In the genomic region with DNA sequence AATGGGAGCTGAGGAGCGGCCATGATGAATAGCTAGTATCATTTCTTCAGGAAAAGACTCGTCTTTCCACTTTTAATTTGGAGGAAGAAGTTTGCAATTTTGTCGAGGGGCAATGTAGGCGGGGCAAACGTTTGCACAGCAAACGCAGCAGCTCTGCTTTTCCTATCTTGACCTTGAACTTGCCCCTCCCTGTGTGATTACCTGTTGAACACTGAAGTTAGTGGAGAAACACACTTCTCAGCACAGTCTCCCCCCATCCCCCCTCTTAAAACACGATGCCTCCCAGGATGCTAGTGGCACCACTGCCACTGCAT, we compare ENCODE assay signal across 9 cellular contexts. TPM values are rescaled to one million over a fixed set of nuclear protein-coding genes. Genes with fewer than 3 reads are reported as not detected.
DNase-seq lines count a peak whose midpoint lies in the region; ATAC-seq and TF ChIP-seq lines count a peak whose summit lies in the region.
"Had no signal": no experiment of that assay in that cellular context is flagged by ENCODE, and none has a peak within 500 bp of the region (broad histone marks: within the 10 kb centered on the region; RNA-seq: fewer than 3 reads in every experiment).

No MANE protein-coding gene starts in this region.

- peak overlapping the region; percentile 16 for H3K27ac Mint-ChIP-seq in activated T-cell treated with anti-CD3 and anti-CD28 coated beads, Interleukin-2, amount 50 U/mL, for 72 hours

- H3K9me3 ChIP-seq in lung (ENCODE audit: control insufficient read depth in 2 of 2, insufficient read depth in 1 of 2, low read length in 1 of 2): peaks cover 0 to 2% of the 10 kb centered on the region in 2 donors
- H3K9me3 ChIP-seq in thyroid gland: no peaks in the 10 kb centered on the region

- H3K27ac ChIP-seq in lung (ENCODE audit: low read depth in 1 of 2, low read length in 1 of 2) (peak overlapping the region in 1 of 2 donors; percentile 93), thyroid gland (peak overlapping the region; percentile 89 to 98 (median 96))

- no peak for TF ChIP-seq CTCF in astrocyte of the cerebellum (IDR thresholded peaks at IDR 0.05; ENCODE audit: low read depth, low read length, missing control alignments)
- TF ChIP-seq CTCF in lung (IDR thresholded peaks at IDR 0.05; ENCODE audit: control extremely low read depth, extremely low read depth): no peak
- TF ChIP-seq CTCF in thyroid gland (IDR thresholded peaks at IDR 0.05): peak in 1 of 6 experiments; percentile 43

- no peaks in the 10 kb centered on the region for H3K27me3 ChIP-seq in lung (ENCODE audit: control insufficient read depth, insufficient read depth)
- no peaks in the 10 kb centered on the region for H3K27me3 ChIP-seq in thyroid gland

- H3K36me3 Mint-ChIP-seq in activated T-cell treated with anti-CD3 and anti-CD28 coated beads, Interleukin-2, amount 50 U/mL, for 72 hours (ENCODE audit: insufficient read depth in 2 of 2): no peaks in the 10 kb centered on the region

- in situ Hi-C loops in astrocyte of the cerebellum (cut with HindIII; ENCODE audit: low sequenced_read_pairs): loop anchor here (25.0 kb wide), 1 partner anchor 392 kb away; no protein-coding TSS in a partner anchor

- DNase-seq in activated T-cell treated with anti-CD3 and anti-CD28 coated beads, Interleukin-2, amount 50 U/mL, for 72 hours: no peak
- no peak for DNase-seq in activated T-cell treated with anti-CD3 and anti-CD28 coated beads, Interleukin-2, amount 50 U/mL, for 48 hours
- DNase-seq in astrocyte of the cerebellum (ENCODE audit: low read depth) (no peak), lung (ENCODE audit: low spot score) (no peak), thyroid gland (no peak), retina (no peak)
- DNase-seq: activated CD4-positive, CD25-positive, alpha-beta regulatory T cell had no signal

- no peak for ATAC-seq in activated T-cell treated with anti-CD3 and anti-CD28 coated beads, Interleukin-2, amount 50 U/mL, for 72 hours (replicated peaks in 1 of 2)
- ATAC-seq in lung (ENCODE audit: insufficient read depth, low FRiP score) (no peak), HG03139 (IDR thresholded peaks at IDR 0.05; ENCODE audit: unreplicated experiment) (no peak), GM19395 (IDR thresholded peaks at IDR 0.05; ENCODE audit: unreplicated experiment) (no peak)

- intact Hi-C loops in thyroid gland (cut with DNase I): no loop called here

- H3K4me1 ChIP-seq in lung (ENCODE audit: control insufficient read depth in 2 of 2, insufficient read depth in 2 of 2, low read length in 2 of 2) (peaks cover 5 to 10% of the 10 kb centered on the region in 2 donors), thyroid gland (peaks cover 26 to 40% of the 10 kb centered on the region in 2 donors)

- H3K9me3 Mint-ChIP-seq in activated T-cell treated with anti-CD3 and anti-CD28 coated beads, Interleukin-2, amount 50 U/mL, for 72 hours: no peaks in the 10 kb centered on the region

- no peak for TF ChIP-seq POLR2A in thyroid gland (IDR thresholded peaks at IDR 0.05)

- WGBS in lung, 2 donors: 20 to 28% methylated on average over 7 of the region's 7 CpGs
- 35 to 46% methylated on average over 6 to 7 of the region's 7 CpGs for WGBS in thyroid gland, 2 donors

- peaks cover 74% of the 10 kb centered on the region for H3K27me3 Mint-ChIP-seq in activated T-cell treated with anti-CD3 and anti-CD28 coated beads, Interleukin-2, amount 50 U/mL, for 72 hours (ENCODE audit: low read depth)

- peak overlapping the region; percentile 54 for H3K4me3 ChIP-seq in astrocyte of the cerebellum (ENCODE audit: low read depth, low read length)
- peak overlapping the region; percentile 66 for H3K4me3 ChIP-seq in lung
- peak overlapping the region in 1 of 3 donors; percentile 64 for H3K4me3 ChIP-seq in thyroid gland (replicated peaks in 1 of 3)

- peak overlapping the region; percentile 87 for H3K4me3 Mint-ChIP-seq in activated T-cell treated with anti-CD3 and anti-CD28 coated beads, Interleukin-2, amount 50 U/mL, for 72 hours

- H3K36me3 ChIP-seq in lung (ENCODE audit: control insufficient read depth in 2 of 2, insufficient read depth in 2 of 2, low read length in 2 of 2) (no peaks in the 10 kb centered on the region), thyroid gland (no peaks in the 10 kb centered on the region)

- peaks cover 19% of the 10 kb centered on the region for H3K4me1 Mint-ChIP-seq in activated T-cell treated with anti-CD3 and anti-CD28 coated beads, Interleukin-2, amount 50 U/mL, for 72 hours (ENCODE audit: low read depth)

RNA-seq across cellular contexts. Expression of gene EPDR1, which starts 0.2 kb away (rescaled TPM):
- total RNA-seq in activated T-cell treated with anti-CD3 and anti-CD28 coated beads, Interleukin-2, amount 50 U/mL, for 72 hours: 1 to 10 TPM; 1.7 to 2.6 TPM
- total RNA-seq in lung: 10 to 100 TPM; 65.2 to 93.2 TPM
- polyA plus RNA-seq in lung: 10 to 100 TPM; 22.5 to 33.0 TPM
- total RNA-seq in thyroid gland: 100 to 1,000 TPM in 1 of 4 donors, 10 to 100 TPM in 3; 66.9 to 105 (median 77.3) TPM

RNA-seq across cellular contexts. Expression of gene SFRP4, which starts 3.6 kb away (rescaled TPM):
- total RNA-seq in activated T-cell treated with anti-CD3 and anti-CD28 coated beads, Interleukin-2, amount 50 U/mL, for 72 hours: not detected
- total RNA-seq in lung (1 to 10 TPM; 2.5 to 5.3 TPM), thyroid gland (10 to 100 TPM in 2 of 4 donors, 1 to 10 TPM in 2; 1.8 to 21.8 (median 9.7) TPM)
- polyA plus RNA-seq in lung: 1 to 10 TPM; 3.2 to 3.5 TPM

Comparison
In these comparisons a context has a peak if more than half of its experiments do, and no peak if none do; other contexts are left out.
1. RNA of gene EPDR1, which starts 0.2 kb away (total RNA-seq): 65.2 to 93.2 TPM in lung and 66.9 to 105 TPM in thyroid gland; 1.7 to 2.6 TPM in activated T-cell treated with anti-CD3 and anti-CD28 coated beads, Interleukin-2, amount 50 U/mL, for 72 hours; every median in the first group is over 10 times any median in the second.